8 cellular contexts compared by ENCODE assay signal in the genomic region with DNA sequence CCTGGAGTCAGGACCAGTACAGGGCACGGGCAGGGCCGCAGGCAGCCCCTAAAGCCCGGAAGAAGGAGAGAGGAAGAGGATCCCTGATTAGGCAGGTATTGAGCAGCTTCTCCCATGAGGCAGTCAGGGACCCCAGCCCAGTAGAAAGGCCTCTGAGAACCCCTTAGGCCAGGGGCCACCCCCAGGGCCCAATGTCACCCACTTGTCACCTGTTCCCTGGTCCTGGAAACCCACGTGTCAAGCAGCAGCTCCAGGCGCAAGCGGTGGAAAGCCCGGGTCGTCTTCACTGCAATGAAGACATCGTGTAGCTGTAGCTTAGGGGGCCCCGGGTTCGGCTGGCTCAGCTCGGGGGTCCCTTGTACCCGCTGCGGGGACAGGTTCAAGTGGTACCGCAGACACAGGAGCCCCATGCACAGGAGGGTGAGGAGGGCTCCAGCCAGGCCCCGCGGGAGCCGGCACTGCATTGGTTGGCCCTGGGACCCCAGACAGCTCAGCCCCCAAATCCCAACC. TPM values are rescaled to one million over a fixed set of nuclear protein-coding genes. Genes with fewer than 3 reads are reported as not detected.
A peak's percentile ranks its signal among the peaks of the same experiment; 100 is the strongest.
DNase-seq lines count a peak whose midpoint lies in the region; ATAC-seq, FAIRE-seq and TF ChIP-seq lines count a peak whose summit lies in the region.

No MANE protein-coding gene starts in this region.

- no peak overlapping the region for H2BK12ac ChIP-seq in H9 (ENCODE audit: insufficient read length, low read depth, low read length)

- no peak overlapping the region for H2BK5ac ChIP-seq in H9 (ENCODE audit: insufficient read length, low read length)

- H3K9me3 Mint-ChIP-seq in H9, result no peaks in the 10 kb centered on the region

- POLR2A ChIA-PET in A549 (lab: Yijun Ruan, JAX), result no interaction called here

- H3K4me3 Mint-ChIP-seq in H9, result peak overlapping the region in 1 of 2 experiments; percentile 6; a peak in 1 of 5 replicates

- FAIRE-seq in A549 (lab: Jason Lieb, UNC), result no peak

- H3K4me2 ChIP-seq in A549 (peak overlapping the region; percentile 66; the same call in 2 of the 3 replicates), H9 (ENCODE audit: insufficient read depth, insufficient read length, low read length) (peak overlapping the region; percentile 51), hepatocyte (peak overlapping the region; percentile 59)

- DNase-seq in A549 (ENCODE audit: low read depth in 1 of 2, low spot score in 1 of 2), result no peak
- DNase-seq in H9, result no peak
- peak; percentile 41 for DNase-seq in activated CD4-positive, alpha-beta T cell treated with anti-CD3 and anti-CD28 coated beads for 48 hours
- no peak for DNase-seq in hepatocyte (ENCODE audit: low spot score)
- no peak for DNase-seq in DMS79 (lab: John Stamatoyannopoulos, UW)
- DNase-seq in HuH-7 (ENCODE audit: low spot score), result no peak

- no peaks in the 10 kb centered on the region for H3K79me1 ChIP-seq in H9 (ENCODE audit: insufficient read depth, low read depth, low read length, poor library complexity, severe bottlenecking)

- H3K27me3 ChIP-seq in H9 (ENCODE audit: insufficient read depth, low read length) (no peaks in the 10 kb centered on the region), hepatocyte (no peaks in the 10 kb centered on the region), thymus (ENCODE audit: control insufficient read depth, insufficient read depth) (no peaks in the 10 kb centered on the region)

- no peak overlapping the region for H4K91ac ChIP-seq in H9 (ENCODE audit: insufficient read length, low read depth, low read length)

- no peak overlapping the region for H3K9ac ChIP-seq in H9 (ENCODE audit: extremely low read depth, insufficient read length, low read length)

- no peak overlapping the region for H2AFZ ChIP-seq in H9 (ENCODE audit: low read length)
- no peak overlapping the region for H2AFZ ChIP-seq in hepatocyte

- H3K9me3 ChIP-seq in A549 (no peaks in the 10 kb centered on the region), H9 (ENCODE audit: control insufficient read depth, low read depth, low read length) (no peaks in the 10 kb centered on the region), hepatocyte (ENCODE audit: low read depth) (no peaks in the 10 kb centered on the region), thymus (ENCODE audit: control insufficient read depth) (no peaks in the 10 kb centered on the region)

- no peak overlapping the region for H2BK20ac ChIP-seq in H9 (ENCODE audit: low read depth, low read length, poor library complexity, severe bottlenecking)

- peaks cover 0 to 13% (median 9%) of the 10 kb centered on the region in 3 experiments; a peak in 4 of 7 replicates for H3K36me3 Mint-ChIP-seq in H9 (ENCODE audit: insufficient read depth in 1 of 3, low read depth in 3 of 3)

- no peak overlapping the region for H3K4ac ChIP-seq in H9 (ENCODE audit: low read depth, low read length)

- TF ChIP-seq EP300 in A549 (IDR thresholded peaks at IDR 0.05), result no peak

- H4K20me1 ChIP-seq in H9 (ENCODE audit: control insufficient read depth, insufficient read depth, insufficient read length) (no peaks in the 10 kb centered on the region), hepatocyte (ENCODE audit: insufficient read depth, poor library complexity, severe bottlenecking) (no peaks in the 10 kb centered on the region)

- no peak overlapping the region for H3T11ph ChIP-seq in H9 (ENCODE audit: low read length)

- H3K4me3 ChIP-seq in A549 (no peak overlapping the region), hepatocyte (no peak overlapping the region), thymus (ENCODE audit: low read length) (peak overlapping the region; percentile 70)

- H3K23me2 ChIP-seq in H9 (ENCODE audit: insufficient read length, low read depth, low read length, poor library complexity, severe bottlenecking), result peaks cover 4% of the 10 kb centered on the region

- H4K8ac ChIP-seq in H9 (replicated peaks; ENCODE audit: insufficient read length, low read depth, low read length), result no peak overlapping the region

- H2BK15ac ChIP-seq in H9 (ENCODE audit: low read depth, low read length), result no peak overlapping the region

- no peak for TF ChIP-seq RAD21 in A549 (conservative IDR thresholded peaks at IDR 0.05 in 1 of 2, IDR thresholded peaks at IDR 0.05 in 1 of 2)

- H3K27ac Mint-ChIP-seq in H9, result no peak overlapping the region

- no peak overlapping the region for H3K18ac ChIP-seq in H9 (ENCODE audit: insufficient read length, low read depth, low read length)

- H3K4me1 ChIP-seq in A549 (peaks cover 18% of the 10 kb centered on the region), H9 (ENCODE audit: insufficient read depth, low read length) (peaks cover 20% of the 10 kb centered on the region; the same call in 1 of the 2 replicates), hepatocyte (ENCODE audit: insufficient read depth) (peaks cover 22% of the 10 kb centered on the region), thymus (ENCODE audit: control insufficient read depth, insufficient read depth, low read length) (peaks cover 21% of the 10 kb centered on the region)

- TF ChIP-seq CTCF in A549 (IDR thresholded peaks at IDR 0.05) (no peak), H9 (conservative IDR thresholded peaks at IDR 0.05) (no peak), hepatocyte (IDR thresholded peaks at IDR 0.05; ENCODE audit: poor library complexity) (no peak)

- H3K23ac ChIP-seq in H9 (ENCODE audit: insufficient read length, low read depth, low read length), result no peak overlapping the region

- peaks cover 33 to 70% of the 10 kb centered on the region in 2 experiments for H3K4me1 Mint-ChIP-seq in H9

- peak overlapping the region in 1 of 2 experiments; percentile 67; a peak in 2 of 6 replicates for H3K27ac ChIP-seq in A549
- no peak overlapping the region for H3K27ac ChIP-seq in H9 (ENCODE audit: insufficient read length, low read depth, low read length)
- no peak overlapping the region for H3K27ac ChIP-seq in hepatocyte
- peak overlapping the region; percentile 88 for H3K27ac ChIP-seq in thymus (ENCODE audit: low read depth)

- no peak overlapping the region for H3K56ac ChIP-seq in H9 (ENCODE audit: insufficient read length, low read depth, low read length)

- H2AK5ac ChIP-seq in H9 (ENCODE audit: insufficient read length, low read length), result no peak overlapping the region

- H3K36me3 ChIP-seq in hepatocyte (replicated peaks; ENCODE audit: insufficient read depth, low read depth) (no peaks in the 10 kb centered on the region), thymus (ENCODE audit: control insufficient read depth, insufficient read depth) (no peaks in the 10 kb centered on the region)

- no peak overlapping the region for H4K5ac ChIP-seq in H9 (ENCODE audit: insufficient read length, low read depth, low read length)

- no peak for TF ChIP-seq POLR2A in A549 (IDR thresholded peaks at IDR 0.05; ENCODE audit: low read length)

- WGBS in A549 (ENCODE audit: missing lambda C conversion rate), result 96% methylated on average over 18 of the region's 18 CpGs
- no CpG with 5 or more reads among the region's 18 CpGs for WGBS in H9 (ENCODE audit: extremely low coverage, insufficient read length, low lambda C conversion rate)
- WGBS in hepatocyte (ENCODE audit: low lambda C conversion rate, missing lambda C conversion rate), result 88% methylated on average over 17 of the region's 18 CpGs
- 3% methylated on average over 18 of the region's 18 CpGs for WGBS in thymus

- no peak overlapping the region for H2BK120ac ChIP-seq in H9 (ENCODE audit: low read depth, low read length, poor library complexity, severe bottlenecking)

- H3K9me2 ChIP-seq in hepatocyte (replicated peaks; ENCODE audit: insufficient read depth), result no peaks in the 10 kb centered on the region

- H3K79me2 ChIP-seq in H9 (ENCODE audit: insufficient read depth, low read length), result no peaks in the 10 kb centered on the region
- H3K79me2 ChIP-seq in hepatocyte, result no peaks in the 10 kb centered on the region

- peaks cover 21% of the 10 kb centered on the region for H3K27me3 Mint-ChIP-seq in H9 (ENCODE audit: low read depth)

- H3K14ac ChIP-seq in H9 (ENCODE audit: insufficient read depth, low read length), result no peak overlapping the region

- ATAC-seq in A549, result no peak
- no peak for ATAC-seq in GM21717 (IDR thresholded peaks at IDR 0.05; ENCODE audit: unreplicated experiment)

- CTCF ChIA-PET in A549 (lab: Yijun Ruan, JAX), result interaction anchor here (1.0 to 2.9 kb wide), 10 partner anchors 13 to 227 kb away, joined by 3 to 13 read pairs (median 4); no protein-coding TSS in a partner anchor

TF ChIP-seq in A549, 52 proteins besides CTCF, POLR2A, EP300 and RAD21 (continues in another document):
- TF ChIP-seq ZC3H11A (IDR thresholded peaks at IDR 0.05) (no peak), JUNB (IDR thresholded peaks at IDR 0.05) (no peak), CHD2 (IDR thresholded peaks at IDR 0.05; ENCODE audit: low read length, partially characterized antibody) (no peak), CEBPB (IDR thresholded peaks at IDR 0.05) (no peak), HOXB5 (CRISPR knock-in tag; IDR thresholded peaks at IDR 0.05) (no peak)

RNA-seq across cellular contexts. Expression of gene MFNG, which starts 0.4 kb away (rescaled TPM):
- polyA plus RNA-seq in A549 (2011; rRNA removed) (1.2 and 2.0 TPM in 2 replicates), A549 (2017; fragmentation: RNase III; extraction: RNeasy Plus Mini Kit Qiagen cat#74134 plus additional on column Dnase treatment) (1.7 to 1.8 TPM (median 1.7 TPM) in 3 replicates), hepatocyte (3.3 and 6.3 TPM in 2 replicates), thymus (27.7 TPM)
- polyA plus RNA-seq in A549 (2012; cell fraction: cytosol; rRNA removed), result 2.3 and 3.2 TPM in 2 replicates
- 18.4 and 23.7 TPM in 2 replicates for polyA plus RNA-seq in A549 (2012; cell fraction: nucleus; rRNA removed)
- 0.73 and 0.95 TPM in 2 replicates for polyA minus RNA-seq in A549 (2011; rRNA and poly(A)+ RNA removed)
- total RNA-seq in H9 (2021) (2.0 and 3.3 TPM in 2 replicates), hepatocyte (1.7 and 3.3 TPM in 2 replicates)

RNA-seq across cellular contexts. Expression of gene CARD10, which starts 33.4 kb away (rescaled TPM):
- 8.3 and 11.1 TPM in 2 replicates for polyA plus RNA-seq in A549 (2011; rRNA removed)
- polyA plus RNA-seq in A549 (2012; cell fraction: cytosol; rRNA removed), result 16.0 and 23.0 TPM in 2 replicates
- 52.8 and 67.1 TPM in 2 replicates for polyA plus RNA-seq in A549 (2012; cell fraction: nucleus; rRNA removed)
- polyA plus RNA-seq in A549 (2017; fragmentation: RNase III; extraction: RNeasy Plus Mini Kit Qiagen cat#74134 plus additional on column Dnase treatment), result 14.1 to 16.1 TPM (median 15.3 TPM) in 3 replicates
- 12.5 and 17.6 TPM in 2 replicates for polyA minus RNA-seq in A549 (2011; rRNA and poly(A)+ RNA removed)
- 17.1 and 17.7 TPM in 2 replicates for total RNA-seq in H9 (2021)
- 19.1 and 23.4 TPM in 2 replicates for total RNA-seq in hepatocyte
- 28.7 and 31.2 TPM in 2 replicates for polyA plus RNA-seq in hepatocyte
- 4.2 TPM for polyA plus RNA-seq in thymus

RNA-seq across cellular contexts. Expression of gene ELFN2, which starts 58.5 kb away (rescaled TPM):
- polyA plus RNA-seq in A549 (2011; rRNA removed) (0.94 and 1.0 TPM in 2 replicates), A549 (2017; fragmentation: RNase III; extraction: RNeasy Plus Mini Kit Qiagen cat#74134 plus additional on column Dnase treatment) (7.5 to 9.6 TPM (median 8.1 TPM) in 3 replicates), hepatocyte (0.19 and 0.40 TPM in 2 replicates), thymus (1.5 TPM)
- 2.0 and 3.1 TPM in 2 replicates for polyA plus RNA-seq in A549 (2012; cell fraction: cytosol; rRNA removed)
- polyA plus RNA-seq in A549 (2012; cell fraction: nucleus; rRNA removed), result 11.0 and 14.5 TPM in 2 replicates
- polyA minus RNA-seq in A549 (2011; rRNA and poly(A)+ RNA removed), result 1.2 and 1.7 TPM in 2 replicates
- total RNA-seq in H9 (2021) (0.64 and 0.70 TPM in 2 replicates), hepatocyte (0.20 and 0.53 TPM in 2 replicates)
